ENCODE assay signal across 20 cellular contexts in genomic region chr10:15015451-15015850, GRCh38. TPM values are rescaled to one million over a fixed set of nuclear protein-coding genes. Genes with fewer than 3 reads are reported as not detected.
DNase-seq lines count a peak whose midpoint lies in the region; TF ChIP-seq lines count a peak whose summit lies in the region.
"Had no signal": no experiment of that assay in that cellular context is flagged by ENCODE, and none has a peak within 500 bp of the region (broad histone marks: within the 10 kb centered on the region; RNA-seq: fewer than 3 reads in every experiment).

No MANE protein-coding gene starts in this region.

- no peaks in the 10 kb centered on the region for H3F3A ChIP-seq in GM23248 (ENCODE audit: insufficient read depth)
- H3F3A ChIP-seq in neural progenitor cell (ENCODE audit: low read depth): no peaks in the 10 kb centered on the region

- no peaks in the 10 kb centered on the region for H3K9me3 Mint-ChIP-seq in neural progenitor cell
- H3K9me3 Mint-ChIP-seq: CD4-positive, alpha-beta memory T cell; HFFc6; IgD-negative memory B cell had no signal

- TF ChIP-seq CTCF in fibroblast of the aortic adventitia (IDR thresholded peaks at IDR 0.05; ENCODE audit: insufficient read depth, low read length): no peak
- no peak for TF ChIP-seq CTCF in neural progenitor cell (IDR thresholded peaks at IDR 0.05)
- TF ChIP-seq CTCF in thyroid gland (IDR thresholded peaks at IDR 0.05): no peak

- H3K27me3 Mint-ChIP-seq in neural progenitor cell (ENCODE audit: insufficient read depth, low read depth): peaks cover 8% of the 10 kb centered on the region

- no peaks in the 10 kb centered on the region for H3K36me3 Mint-ChIP-seq in neural progenitor cell
- H3K36me3 Mint-ChIP-seq: CD4-positive, alpha-beta memory T cell had no signal

- H3K4me2 ChIP-seq in GM23248 (ENCODE audit: unreplicated experiment) (no peak overlapping the region), neural progenitor cell (no peak overlapping the region)

- H3K4me3 Mint-ChIP-seq in neural progenitor cell: no peak overlapping the region
- H3K4me3 Mint-ChIP-seq: CD4-positive, alpha-beta memory T cell; HFFc6; IgD-negative memory B cell had no signal

- H3K9me3 ChIP-seq in GM23248 (ENCODE audit: low read depth): no peaks in the 10 kb centered on the region
- no peaks in the 10 kb centered on the region for H3K9me3 ChIP-seq in neural progenitor cell (ENCODE audit: low read depth)
- H3K9me3 ChIP-seq in thyroid gland: no peaks in the 10 kb centered on the region

- no peaks in the 10 kb centered on the region for H3K4me1 ChIP-seq in GM23248 (ENCODE audit: insufficient read depth)
- peaks cover 13% of the 10 kb centered on the region for H3K4me1 ChIP-seq in neural progenitor cell
- H3K4me1 ChIP-seq in thyroid gland: peaks cover 2 to 14% of the 10 kb centered on the region in 2 donors

- intact Hi-C loops in thyroid gland (cut with DNase I): no loop called here

- no peak for TF ChIP-seq POLR2A in thyroid gland (IDR thresholded peaks at IDR 0.05)

- H3K9ac ChIP-seq in GM23248: no peak overlapping the region
- no peak overlapping the region for H3K9ac ChIP-seq in neural progenitor cell

- H3K9me2 ChIP-seq in GM23248 (ENCODE audit: insufficient read depth): no peaks in the 10 kb centered on the region

- H3K27ac Mint-ChIP-seq in neural progenitor cell: peak overlapping the region; percentile 82
- H3K27ac Mint-ChIP-seq: CD4-positive, alpha-beta memory T cell; HFFc6; IgD-negative memory B cell had no signal

- peaks cover 2% of the 10 kb centered on the region for H3K4me1 Mint-ChIP-seq in neural progenitor cell
- H3K4me1 Mint-ChIP-seq: CD4-positive, alpha-beta memory T cell; IgD-negative memory B cell had no signal

- H4K20me1 ChIP-seq in GM23248 (ENCODE audit: insufficient read depth) (no peaks in the 10 kb centered on the region), neural progenitor cell (ENCODE audit: low read depth) (no peaks in the 10 kb centered on the region)

- H3K4me3 ChIP-seq in GM23248 (no peak overlapping the region), fibroblast of the aortic adventitia (ENCODE audit: low read depth, low read length) (no peak overlapping the region), neural progenitor cell (no peak overlapping the region), thyroid gland (replicated peaks in 1 of 3) (no peak overlapping the region)

- 48 to 49% methylated on average over 7 of the region's 7 CpGs for WGBS in GM23248 (ENCODE audit: low coverage in 1 of 2, low lambda C conversion rate in 2 of 2, missing lambda C conversion rate in 2 of 2), 2 experiments
- WGBS in thyroid gland, 2 donors: 37 to 39% methylated on average over 7 of the region's 7 CpGs

- H3K27ac ChIP-seq in GM23248: no peak overlapping the region
- H3K27ac ChIP-seq in neural progenitor cell: no peak overlapping the region
- no peak overlapping the region for H3K27ac ChIP-seq in thyroid gland
- H3K27ac ChIP-seq: C4-2B had no signal

- H3K27me3 ChIP-seq in GM23248 (replicated peaks; ENCODE audit: insufficient read depth) (no peaks in the 10 kb centered on the region), neural progenitor cell (no peaks in the 10 kb centered on the region), thyroid gland (no peaks in the 10 kb centered on the region)

- no peaks in the 10 kb centered on the region for H3K79me2 ChIP-seq in GM23248 (ENCODE audit: insufficient read depth)
- no peaks in the 10 kb centered on the region for H3K79me2 ChIP-seq in neural progenitor cell (ENCODE audit: low read depth)

- peak; percentile 6 for DNase-seq in GM23248
- DNase-seq in fibroblast of the aortic adventitia (ENCODE audit: low read depth): peak; percentile 8
- DNase-seq in neural progenitor cell (ENCODE audit: low spot score): no peak
- peak; percentile 83 to 88 for DNase-seq in thyroid gland
- no peak for DNase-seq in NCI-H187 (lab: John Stamatoyannopoulos, UW)
- DNase-seq in stimulated activated CD4-positive, alpha-beta T cell treated with anti-CD3 and anti-CD28 coated beads, Interleukin-4, amount 100 ng/mL, for 4 hours: no peak
- DNase-seq in stimulated activated naive CD4-positive, alpha-beta T cell (lab: John Stamatoyannopoulos, UW): no peak
- DNase-seq: ACHN; CD4-positive, alpha-beta memory T cell; DMS153; DMS79; GF-D8; GOT3; H7; HFFc6 had no signal

- H2AFZ ChIP-seq in GM23248: no peak overlapping the region
- H2AFZ ChIP-seq in neural progenitor cell (replicated peaks): no peak overlapping the region

- no peaks in the 10 kb centered on the region for H3K36me3 ChIP-seq in GM23248 (ENCODE audit: low read depth)
- H3K36me3 ChIP-seq in neural progenitor cell: no peaks in the 10 kb centered on the region
- H3K36me3 ChIP-seq in thyroid gland: no peaks in the 10 kb centered on the region

- in situ Hi-C loops in GM23248 (cut with MboI): no loop called here

RNA-seq across cellular contexts. Expression of gene OLAH, which starts 28.3 kb away (rescaled TPM):
- total RNA-seq in GM23248 (2014; rRNA removed; shearing (Covaris generic)): not detected in 2 replicates
- polyA plus RNA-seq in GM23248 (2016; fragmentation: Nextera tagmentation; extraction: Ambion mirVana): not detected in 2 replicates
- not detected in 2 replicates for total RNA-seq in fibroblast of the aortic adventitia (ENCODE audit: low replicate concordance)
- total RNA-seq in neural progenitor cell (ENCODE audit: low replicate concordance): not detected in 2 replicates
- 1 to 10 TPM in 1 of 4 donors, not detected in 3; 4.8 TPM for total RNA-seq in thyroid gland
- total RNA-seq: CD4-positive, alpha-beta memory T cell; Daoy; H7; HepG2; HFFc6 had no signal
- polyA plus RNA-seq: IgD-negative memory B cell had no signal

RNA-seq across cellular contexts. Expression of gene MEIG1, which starts 56.3 kb away (rescaled TPM):
- not detected in 2 replicates for total RNA-seq in GM23248 (2014; rRNA removed; shearing (Covaris generic))
- 0.33 and 0.43 TPM in 2 replicates for polyA plus RNA-seq in GM23248 (2016; fragmentation: Nextera tagmentation; extraction: Ambion mirVana)
- total RNA-seq in fibroblast of the aortic adventitia (ENCODE audit: low replicate concordance) (not detected in 2 replicates), neural progenitor cell (ENCODE audit: low replicate concordance) (not detected in 2 replicates), thyroid gland (not detected)
- total RNA-seq: CD4-positive, alpha-beta memory T cell; Daoy; H7; HepG2 had no signal
- polyA plus RNA-seq: BJ, HepG2 had no signal

Comparison
In these comparisons a context has a peak if more than half of its experiments do, and no peak if none do; other contexts are left out.
1. DNase-seq: peak in GM23248 (single experiment), fibroblast of the aortic adventitia (single experiment) and thyroid gland (2 of 2); none in neural progenitor cell (single experiment), NCI-H187 (0 of 2), stimulated activated CD4-positive, alpha-beta T cell treated with anti-CD3 and anti-CD28 coated beads, Interleukin-4, amount 100 ng/mL, for 4 hours (0 of 2) and stimulated activated naive CD4-positive, alpha-beta T cell (0 of 6).